31 cellular contexts compared by ENCODE assay signal in the genomic region with DNA sequence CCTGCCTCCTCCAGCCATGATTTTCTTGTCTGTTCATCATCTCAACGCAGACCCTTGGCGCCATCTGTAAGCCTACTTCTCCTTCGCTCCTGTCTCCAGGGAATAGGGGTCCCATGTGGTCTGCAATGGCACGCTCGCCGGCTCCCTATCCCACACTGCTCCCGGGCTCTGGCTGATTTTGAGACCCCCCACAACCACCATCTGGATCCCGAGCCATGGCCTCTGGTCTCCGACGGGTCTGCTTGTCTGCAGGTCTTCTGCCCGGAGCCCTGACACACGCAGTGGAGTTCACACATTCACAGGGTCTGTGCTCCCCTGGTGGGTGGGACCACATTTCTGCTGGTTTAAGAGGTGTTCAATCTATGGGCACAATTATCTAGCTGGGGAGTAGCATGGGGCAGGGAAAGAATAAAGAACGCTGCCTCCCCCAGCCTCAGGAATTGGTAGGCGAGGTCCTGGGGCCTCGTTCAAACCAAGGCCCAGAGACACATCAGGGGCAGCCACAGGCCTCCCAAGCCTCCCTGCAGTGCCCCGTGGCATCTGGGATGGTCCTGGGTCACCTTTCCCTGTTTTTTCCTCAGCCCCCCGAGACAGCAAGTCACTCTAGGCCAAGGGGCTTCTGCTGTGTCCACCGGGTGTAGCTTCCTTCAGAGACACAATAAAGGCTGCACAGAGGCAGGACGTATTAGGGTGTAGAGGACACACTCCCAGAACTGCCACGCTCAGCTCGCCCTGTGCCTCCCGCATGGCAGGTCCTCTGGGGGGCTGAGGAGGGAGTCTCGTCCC. TPM values are rescaled to one million over a fixed set of nuclear protein-coding genes. Genes with fewer than 3 reads are reported as not detected.
"Had no signal": no experiment of that assay in that cellular context is flagged by ENCODE, and none has a peak within 500 bp of the region (broad histone marks: within the 10 kb centered on the region; RNA-seq: fewer than 3 reads in every experiment).

No MANE protein-coding gene starts in this region.

- H3K9me3 Mint-ChIP-seq: T-helper 2 cell treated with Interferon-gamma antibody and Interleukin-4, amounts not matched to agents 5 μg/mL and 100 μg/mL, for 36 hours had no signal

- H3K4me1 Mint-ChIP-seq: activated CD4-positive, alpha-beta T cell treated with anti-CD3 and anti-CD28 coated beads for 36 hours; activated CD4-positive, alpha-beta T cell treated with anti-CD3 and anti-CD28 coated beads, Interleukin-2, amount 10 ng/mL, durations not matched to agents 24 days and 14 days; activated T-helper 17 cell treated with anti-CD3 and anti-CD28 coated beads, Interleukin-2, amount 50 U/mL, for 72 hours; central memory CD8-positive, alpha-beta T cell; endodermal cell; T-helper 17 cell had no signal

- H3K4me3 Mint-ChIP-seq: activated CD4-positive, alpha-beta memory T cell treated with anti-CD3 and anti-CD28 coated beads for 36 hours; activated CD4-positive, alpha-beta T cell treated with anti-CD3 and anti-CD28 coated beads for 36 hours; activated CD4-positive, alpha-beta T cell treated with anti-CD3 and anti-CD28 coated beads, Interleukin-2, amount 10 ng/mL, durations not matched to agents 24 days and 14 days; activated CD8-positive, alpha-beta T cell treated with anti-CD3 and anti-CD28 coated beads, Interleukin-2, amount 10 ng/mL, durations not matched to agents 7 days and 5 days; activated naive CD8-positive, alpha-beta T cell; activated T-cell treated with anti-CD3 and anti-CD28 coated beads, Interleukin-2, amount 50 U/mL, for 4 hours; activated T-helper 17 cell treated with anti-CD3 and anti-CD28 coated beads, Interleukin-2, amount 50 U/mL, for 72 hours; central memory CD8-positive, alpha-beta T cell; dendritic cell treated with granulocyte-macrophage colony-stimulating factor and Interleukin-4, amounts not matched to agents 40 ng/mL and 50 ng/mL, for 4 days; endodermal cell; T-helper 17 cell; T-helper 2 cell treated with Interferon-gamma antibody and Interleukin-4, amounts not matched to agents 5 μg/mL and 100 μg/mL, for 36 hours had no signal

- ATAC-seq: activated CD4-positive, alpha-beta T cell treated with anti-CD3 and anti-CD28 coated beads for 36 hours; activated CD8-positive, alpha-beta T cell treated with anti-CD3 and anti-CD28 coated beads, Interleukin-2, amount 10 ng/mL, durations not matched to agents 7 days and 5 days; activated T-cell treated with anti-CD3 and anti-CD28 coated beads, Interleukin-2, amount 50 U/mL, for 4 hours; activated T-helper 17 cell treated with anti-CD3 and anti-CD28 coated beads, Interleukin-2, amount 50 U/mL, for 72 hours; esophagus mucosa; T-helper 17 cell had no signal

- H3K4me1 ChIP-seq: adrenal gland, breast epithelium had no signal

- H3K36me3 ChIP-seq: adrenal gland, breast epithelium, cardiac muscle cell had no signal

- H3K27ac Mint-ChIP-seq: activated CD4-positive, alpha-beta memory T cell treated with anti-CD3 and anti-CD28 coated beads for 36 hours; activated CD4-positive, alpha-beta T cell treated with anti-CD3 and anti-CD28 coated beads for 36 hours; activated CD4-positive, alpha-beta T cell treated with anti-CD3 and anti-CD28 coated beads, Interleukin-2, amount 10 ng/mL, durations not matched to agents 24 days and 14 days; activated CD8-positive, alpha-beta T cell treated with anti-CD3 and anti-CD28 coated beads, Interleukin-2, amount 10 ng/mL, durations not matched to agents 7 days and 5 days; activated naive CD8-positive, alpha-beta T cell; activated T-helper 17 cell treated with anti-CD3 and anti-CD28 coated beads, Interleukin-2, amount 50 U/mL, for 72 hours; brain; dendritic cell treated with granulocyte-macrophage colony-stimulating factor and Interleukin-4, amounts not matched to agents 40 ng/mL and 50 ng/mL, for 4 days; endodermal cell; T-helper 17 cell; T-helper 2 cell treated with Interferon-gamma antibody and Interleukin-4, amounts not matched to agents 5 μg/mL and 100 μg/mL, for 36 hours had no signal

- H3K27me3 Mint-ChIP-seq: activated T-helper 17 cell treated with anti-CD3 and anti-CD28 coated beads, Interleukin-2, amount 50 U/mL, for 72 hours; dendritic cell treated with granulocyte-macrophage colony-stimulating factor and Interleukin-4, amounts not matched to agents 40 ng/mL and 50 ng/mL, for 4 days; T-helper 17 cell had no signal

- H3K9me3 ChIP-seq: adrenal gland, breast epithelium had no signal

- H3K36me3 Mint-ChIP-seq: activated CD4-positive, alpha-beta memory T cell treated with anti-CD3 and anti-CD28 coated beads for 36 hours; brain had no signal

- H3K27ac ChIP-seq: adrenal gland, breast epithelium, cardiac muscle cell, coronary artery, dorsolateral prefrontal cortex had no signal

- H3K27me3 ChIP-seq: breast epithelium had no signal

- DNase-seq: activated CD4-positive, alpha-beta memory T cell treated with anti-CD3 and anti-CD28 coated beads for 36 hours; activated CD4-positive, alpha-beta T cell treated with anti-CD3 and anti-CD28 coated beads for 36 hours; activated CD4-positive, alpha-beta T cell treated with anti-CD3 and anti-CD28 coated beads, Interleukin-2, amount 10 ng/mL, durations not matched to agents 24 days and 14 days; activated CD4-positive, CD25-positive, alpha-beta regulatory T cell; activated CD4-positive, CD25-positive, alpha-beta regulatory T cell treated with anti-CD3 and anti-CD28 coated beads, Interleukin-2, amount 50 U/mL, for 72 hours; activated CD8-positive, alpha-beta T cell treated with anti-CD3 and anti-CD28 coated beads, Interleukin-2, amount 10 ng/mL, durations not matched to agents 7 days and 5 days; activated effector memory CD4-positive, alpha-beta T cell treated with Interleukin-2 at 50 U/mL for 16 hours; activated gamma-delta T cell treated with Interleukin-2 at 50 U/mL for 16 hours; activated naive CD4-positive, alpha-beta T cell treated with anti-CD3 and anti-CD28 coated beads, Interleukin-2, amount 50 U/mL, for 16 hours; activated naive CD4-positive, alpha-beta T cell treated with Interleukin-2 at 50 U/mL for 16 hours; activated T-cell treated with anti-CD3 and anti-CD28 coated beads, Interleukin-2, amount 50 U/mL, for 4 hours; adrenal gland; amygdala; dorsolateral prefrontal cortex; effector memory CD4-positive, alpha-beta T cell; foreskin fibroblast; T-helper 1 cell; T-helper 17 cell; T1000 had no signal

- H3K4me3 ChIP-seq: adrenal gland, breast epithelium, cardiac muscle cell, coronary artery, dorsolateral prefrontal cortex had no signal

RNA-seq across cellular contexts. Expression of gene FZD10, which starts 21.5 kb away (rescaled TPM):
- total RNA-seq: activated CD4-positive, alpha-beta memory T cell treated with anti-CD3 and anti-CD28 coated beads for 36 hours; activated CD4-positive, alpha-beta T cell treated with anti-CD3 and anti-CD28 coated beads for 36 hours; activated CD4-positive, alpha-beta T cell treated with anti-CD3 and anti-CD28 coated beads, Interleukin-2, amount 10 ng/mL, durations not matched to agents 24 days and 14 days; activated CD8-positive, alpha-beta memory T cell treated with anti-CD3 and anti-CD28 coated beads for 36 hours; activated CD8-positive, alpha-beta T cell treated with anti-CD3 and anti-CD28 coated beads, Interleukin-2, amount 10 ng/mL, durations not matched to agents 7 days and 5 days; activated T-cell treated with anti-CD3 and anti-CD28 coated beads, Interleukin-2, amount 50 U/mL, for 4 hours; activated T-helper 17 cell treated with anti-CD3 and anti-CD28 coated beads, Interleukin-2, amount 50 U/mL, for 72 hours; T-helper 17 cell had no signal
- polyA plus RNA-seq: cardiac muscle cell had no signal
